1 cellular context compared by ENCODE assay signal in the genomic region with DNA sequence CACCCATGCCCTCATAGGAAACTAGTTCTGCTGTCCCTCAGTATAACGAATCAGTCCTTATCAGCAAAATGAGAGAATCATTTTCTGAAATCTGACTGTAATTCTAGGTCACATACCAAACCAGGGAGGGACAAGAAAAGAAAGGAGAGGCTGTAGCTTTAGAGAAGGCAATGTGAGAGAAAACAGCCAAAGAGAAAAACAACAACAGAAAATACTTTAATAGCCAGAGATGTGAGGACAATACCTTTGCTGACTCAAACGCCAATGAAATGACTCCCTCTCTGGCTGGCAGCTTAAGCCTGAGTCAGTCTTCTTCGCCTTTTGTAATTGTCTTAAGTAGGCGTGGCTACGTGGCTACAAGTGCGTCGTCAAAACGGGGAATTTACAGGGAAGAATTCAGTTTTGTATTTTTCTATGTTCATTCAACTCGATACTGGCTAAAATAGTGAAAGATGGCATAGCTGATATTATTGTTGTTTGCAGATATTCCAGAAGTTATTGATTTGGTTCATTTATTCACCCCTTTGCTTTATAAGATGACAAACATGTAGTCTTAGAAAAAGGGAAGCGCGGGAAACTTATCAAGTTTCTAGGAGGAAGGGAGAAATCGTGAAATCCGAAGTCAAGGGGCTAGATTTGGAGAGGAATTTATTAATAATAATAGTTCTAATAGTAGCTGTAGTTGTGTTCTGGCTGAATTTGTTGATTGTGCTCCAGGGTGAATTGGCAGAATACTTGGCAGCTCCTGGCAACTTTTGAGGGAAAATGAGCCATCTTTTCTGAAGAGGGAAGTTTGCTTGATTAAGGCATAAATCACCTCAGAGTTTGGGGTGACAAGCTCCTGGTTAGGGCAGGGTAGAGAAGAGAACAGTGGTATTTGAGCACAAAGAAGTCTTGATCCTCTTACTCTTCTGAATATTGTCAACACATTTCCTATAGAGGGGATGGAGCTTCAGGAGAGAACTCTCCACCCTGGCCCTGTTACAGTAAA.
TF ChIP-seq lines count a peak whose summit lies in the region.

A gene with protein sequence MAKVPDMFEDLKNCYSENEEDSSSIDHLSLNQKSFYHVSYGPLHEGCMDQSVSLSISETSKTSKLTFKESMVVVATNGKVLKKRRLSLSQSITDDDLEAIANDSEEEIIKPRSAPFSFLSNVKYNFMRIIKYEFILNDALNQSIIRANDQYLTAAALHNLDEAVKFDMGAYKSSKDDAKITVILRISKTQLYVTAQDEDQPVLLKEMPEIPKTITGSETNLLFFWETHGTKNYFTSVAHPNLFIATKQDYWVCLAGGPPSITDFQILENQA (minus strand): TSS at position 295 of the 991 bp plus-strand sequence. CDS start 723 bp downstream, outside the sequence.

TF ChIP-seq in H1, 55 proteins besides CTCF, POLR2A, EP300 and RAD21:
- TF ChIP-seq BACH1 (IDR thresholded peaks at IDR 0.05; ENCODE audit: low read length) (peak; percentile 87), KDM5A (IDR thresholded peaks at IDR 0.05; ENCODE audit: low read length) (no peak), CTBP2 (IDR thresholded peaks at IDR 0.05; ENCODE audit: borderline replicate concordance, insufficient read depth, insufficient read length, low read length) (no peak)
